Comparison of ENCODE assay signal across 1 cellular context in the genomic region with DNA sequence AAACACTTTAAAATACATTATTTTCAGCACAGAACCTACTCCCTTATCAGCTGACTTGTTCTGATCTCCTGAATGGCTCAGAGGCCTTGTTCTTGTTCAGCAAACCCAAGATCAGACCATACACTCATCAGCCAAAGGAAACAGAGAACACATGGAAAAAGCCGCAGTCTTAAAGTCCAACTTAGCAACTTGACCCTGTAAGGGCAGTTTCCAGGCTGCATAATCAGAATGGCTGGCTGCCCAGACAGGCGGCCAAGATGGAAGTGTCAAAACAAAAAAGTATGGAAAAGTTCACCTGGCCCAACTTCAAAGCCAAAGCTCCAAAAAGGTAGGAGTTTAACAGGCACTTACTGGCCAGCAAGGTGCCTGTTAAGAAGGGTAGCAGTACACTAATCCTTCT.
TF ChIP-seq lines count a peak whose summit lies in the region.

No MANE protein-coding gene starts in this region.

TF ChIP-seq in GM23338, 12 proteins besides CTCF, POLR2A, EP300 and RAD21 (continued from another document):
- TF ChIP-seq ZNF462 (CRISPR knock-in tag; IDR thresholded peaks at IDR 0.05) (no peak), ZNF114 (CRISPR knock-in tag; IDR thresholded peaks at IDR 0.05) (no peak), STAT1 (IDR thresholded peaks at IDR 0.05; ENCODE audit: unreplicated experiment) (no peak), POLR2AphosphoS5 (IDR thresholded peaks at IDR 0.05; ENCODE audit: low read depth) (no peak), NANOG (IDR thresholded peaks at IDR 0.05; ENCODE audit: borderline replicate concordance) (no peak)
- TF ChIP-seq, protein P1, sequence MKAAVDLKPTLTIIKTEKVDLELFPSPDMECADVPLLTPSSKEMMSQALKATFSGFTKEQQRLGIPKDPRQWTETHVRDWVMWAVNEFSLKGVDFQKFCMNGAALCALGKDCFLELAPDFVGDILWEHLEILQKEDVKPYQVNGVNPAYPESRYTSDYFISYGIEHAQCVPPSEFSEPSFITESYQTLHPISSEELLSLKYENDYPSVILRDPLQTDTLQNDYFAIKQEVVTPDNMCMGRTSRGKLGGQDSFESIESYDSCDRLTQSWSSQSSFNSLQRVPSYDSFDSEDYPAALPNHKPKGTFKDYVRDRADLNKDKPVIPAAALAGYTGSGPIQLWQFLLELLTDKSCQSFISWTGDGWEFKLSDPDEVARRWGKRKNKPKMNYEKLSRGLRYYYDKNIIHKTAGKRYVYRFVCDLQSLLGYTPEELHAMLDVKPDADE (IDR thresholded peaks at IDR 0.05), result no peak
